ENCODE assay signal across 8 cellular contexts in the genomic region with DNA sequence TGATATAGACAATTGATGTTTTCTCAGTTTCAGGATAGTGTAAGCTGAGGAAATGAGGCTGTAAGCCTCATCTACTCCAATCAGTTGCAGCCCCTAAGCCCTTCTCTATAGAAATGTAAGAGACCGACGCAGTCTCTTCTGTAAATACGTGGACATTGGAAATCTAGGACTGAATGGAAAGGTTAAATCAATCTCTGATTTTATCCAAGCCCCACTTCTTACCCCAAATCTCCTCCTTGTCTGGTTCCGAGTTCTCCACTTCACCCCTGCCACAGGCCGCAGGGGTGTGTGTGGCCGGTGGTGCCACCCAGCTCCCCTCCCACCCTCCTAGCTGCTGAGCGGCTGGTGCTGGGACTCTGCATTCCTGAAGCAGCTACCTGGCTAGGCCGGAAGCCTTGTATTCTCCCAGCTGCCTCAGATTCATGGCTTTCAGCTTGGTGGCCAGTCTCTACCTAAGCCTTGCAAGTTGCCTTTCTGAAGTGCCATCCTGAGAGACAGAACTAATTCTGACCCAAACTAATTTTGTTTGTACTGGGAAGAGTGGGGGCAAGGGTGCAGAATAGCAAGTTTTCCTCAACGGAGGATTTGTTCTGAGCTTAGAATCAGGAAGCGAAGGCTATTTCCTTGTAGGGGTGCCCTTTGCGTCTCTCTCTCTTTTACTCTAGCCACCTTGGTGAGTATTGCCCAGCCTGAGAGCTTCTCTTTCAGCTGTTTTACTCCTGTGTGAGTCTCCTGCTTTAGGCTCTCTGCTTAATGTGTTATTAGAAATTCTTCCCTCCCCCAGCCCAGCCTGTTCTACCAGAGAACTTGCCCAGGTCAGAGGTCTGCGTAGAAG. TPM values are rescaled to one million over a fixed set of nuclear protein-coding genes. Genes with fewer than 3 reads are reported as not detected.
DNase-seq lines count a peak whose midpoint lies in the region; ATAC-seq, FAIRE-seq and TF ChIP-seq lines count a peak whose summit lies in the region.

No MANE protein-coding gene starts in this region.

- H3K9me3 ChIP-seq in HUES48 (ENCODE audit: control insufficient read depth, insufficient read depth, low read length), result no peaks in the 10 kb centered on the region
- H3K9me3 ChIP-seq in mammary epithelial cell (replicated peaks; ENCODE audit: insufficient read depth, low read length), result no peaks in the 10 kb centered on the region
- H3K9me3 ChIP-seq in HepG2 (ENCODE audit: low read length), result no peaks in the 10 kb centered on the region
- no peaks in the 10 kb centered on the region for H3K9me3 ChIP-seq in suprapubic skin

- POLR2A ChIA-PET in HepG2 (lab: Yijun Ruan, JAX), result interaction anchor here (0.6 kb wide), 1 partner anchor 50 kb away, joined by 3 read pairs; no protein-coding TSS in a partner anchor

- dilution Hi-C loops in mammary epithelial cell (cut with HindIII; ENCODE audit: low sequenced_read_pairs), result no loop called here

- no peaks in the 10 kb centered on the region for H3K27me3 ChIP-seq in HUES48 (ENCODE audit: control insufficient read depth, insufficient read depth, low read length)
- no peaks in the 10 kb centered on the region for H3K27me3 ChIP-seq in mammary epithelial cell (ENCODE audit: insufficient read depth, low read length)
- H3K27me3 ChIP-seq in HepG2 (ENCODE audit: control insufficient read depth in 1 of 2, insufficient read depth in 2 of 2, low read length in 2 of 2), result no peaks in the 10 kb centered on the region
- H3K27me3 ChIP-seq in suprapubic skin, result no peaks in the 10 kb centered on the region

- H4K20me1 ChIP-seq in mammary epithelial cell (ENCODE audit: insufficient read depth, low read length), result no peaks in the 10 kb centered on the region
- H4K20me1 ChIP-seq in HepG2 (ENCODE audit: insufficient read depth, low read length), result no peaks in the 10 kb centered on the region

- no peak for TF ChIP-seq RAD21 in HepG2 (CRISPR knock-in tag; IDR thresholded peaks at IDR 0.05)

- H3K36me3 ChIP-seq in HUES48 (ENCODE audit: control insufficient read depth, insufficient read depth, low read length) (peaks cover 27% of the 10 kb centered on the region), mammary epithelial cell (ENCODE audit: insufficient read depth, low read length) (peaks cover 8% of the 10 kb centered on the region), HepG2 (replicated peaks in 1 of 2; ENCODE audit: control insufficient read depth in 1 of 2, insufficient read depth in 2 of 2, low read length in 2 of 2) (no peaks in the 10 kb centered on the region), suprapubic skin (peaks cover 32% of the 10 kb centered on the region)

- CTCF ChIA-PET in mammary epithelial cell (lab: Charles Lee; ENCODE audit: low non-redundant PET), result interaction anchor here (0.6 kb wide), 1 partner anchor 46 kb away, joined by 5 read pairs; no protein-coding TSS in a partner anchor
- CTCF ChIA-PET in HepG2 (lab: Yijun Ruan, JAX; ENCODE audit: low intra/inter-chr PET ratio, low total read pairs), result no interaction called here

- H3K4me2 ChIP-seq in mammary epithelial cell (ENCODE audit: insufficient read depth, low read depth, low read length), result peak overlapping the region; percentile 96
- H3K4me2 ChIP-seq in HepG2 (ENCODE audit: low read depth, low read length), result peak overlapping the region; percentile 81

- in situ Hi-C loops in mammary epithelial cell (cut with MboI; ENCODE audit: low sequenced_read_pairs in 2 of 2), result no loop called here
- in situ Hi-C loops in HepG2 (cut with HindIII; ENCODE audit: extremely low pct_ligation_motif_present, low pct_unique_long_range_greater_than_20kb), result no loop called here

- H3K4me1 ChIP-seq in HUES48 (ENCODE audit: control insufficient read depth, insufficient read depth, low read length) (peaks cover 16% of the 10 kb centered on the region), mammary epithelial cell (ENCODE audit: insufficient read depth, low read length) (peaks cover 12% of the 10 kb centered on the region), HepG2 (ENCODE audit: insufficient read depth, low read length) (peaks cover 16% of the 10 kb centered on the region), suprapubic skin (peaks cover 23% of the 10 kb centered on the region)

- TF ChIP-seq CTCF in mammary epithelial cell (conservative IDR thresholded peaks at IDR 0.05 in 1 of 2, IDR thresholded peaks at IDR 0.05 in 1 of 2; ENCODE audit: extremely low read depth in 1 of 2, insufficient read depth in 1 of 2, low read depth in 1 of 2, low read length in 2 of 2) (no peak), HepG2 (CRISPR knock-in tag; IDR thresholded peaks at IDR 0.05) (no peak), suprapubic skin (IDR thresholded peaks at IDR 0.05) (no peak)

- BruUV-seq in mammary epithelial cell (replicated peaks; lab: Mats Ljungman, UMichigan), result TSS peak; percentile 75
- TSS peak; percentile 44 for BruUV-seq in HepG2 (replicated peaks; lab: Mats Ljungman, UMichigan)

- H3K9ac ChIP-seq in HUES48 (ENCODE audit: low read depth, low read length) (0 out of 2 replicates have a peak overlapping the region, but pooled peaks have one; percentile 26), mammary epithelial cell (ENCODE audit: insufficient read depth, low read length) (peak overlapping the region; percentile 50), HepG2 (ENCODE audit: insufficient read depth, low read depth, low read length) (peak overlapping the region; percentile 37; the same call in 1 of the 2 replicates)

- peak overlapping the region; percentile 84 for H3K4me3 ChIP-seq in HUES48 (ENCODE audit: low read depth, low read length)
- peak overlapping the region; percentile 61 to 86 (median 71) for H3K4me3 ChIP-seq in mammary epithelial cell (replicated peaks in 1 of 3; ENCODE audit: insufficient read depth in 1 of 3, low read depth in 2 of 3, low read length in 3 of 3)
- H3K4me3 ChIP-seq in HepG2 (replicated peaks in 1 of 3; ENCODE audit: insufficient read depth in 1 of 3, low read depth in 2 of 3, low read length in 3 of 3), result peak overlapping the region; percentile 31 to 47 (median 41); a peak in 4 of 6 replicates
- peak overlapping the region; percentile 66 for H3K4me3 ChIP-seq in suprapubic skin

- intact Hi-C loops in mammary epithelial cell (cut with micrococcal nuclease), result loop anchor here (1.0 to 5.0 kb wide), 2 partner anchors 36 to 76 kb away; no protein-coding TSS in a partner anchor
- intact Hi-C loops in HepG2 (cut with micrococcal nuclease; ENCODE audit: unreplicated experiment), result no loop called here

- WGBS in mammary epithelial cell (ENCODE audit: low coverage, missing lambda C conversion rate), result 20% methylated on average over 10 of the region's 12 CpGs
- WGBS in HepG2 (ENCODE audit: low lambda C conversion rate), result 53% methylated on average over 12 of the region's 12 CpGs
- 10% methylated on average over 12 of the region's 12 CpGs for WGBS in suprapubic skin

- H2AFZ ChIP-seq in mammary epithelial cell (ENCODE audit: low read depth, low read length), result peak overlapping the region; percentile 81
- peak overlapping the region; percentile 58 for H2AFZ ChIP-seq in HepG2 (ENCODE audit: low read length)

- ATAC-seq in GM19324 (IDR thresholded peaks at IDR 0.05; ENCODE audit: low FRiP score, unreplicated experiment), result peak; percentile 39
- peak; percentile 36; the same call in 2 of the 3 replicates for ATAC-seq in HepG2

- TF ChIP-seq POLR2A in HepG2 (IDR thresholded peaks at IDR 0.05; ENCODE audit: insufficient read depth in 1 of 2, low read depth in 2 of 2, low read length in 2 of 2) (no peak), suprapubic skin (IDR thresholded peaks at IDR 0.05) (no peak)

- FAIRE-seq in HepG2 (lab: Jason Lieb, UNC) (no peak), frontal cortex (lab: Jason Lieb, UNC) (no peak)

- peaks cover 8% of the 10 kb centered on the region for H3K79me2 ChIP-seq in mammary epithelial cell (ENCODE audit: insufficient read depth, low read length)
- no peaks in the 10 kb centered on the region for H3K79me2 ChIP-seq in HepG2 (ENCODE audit: insufficient read depth, low read length)

- no peak for TF ChIP-seq EP300 in HepG2 (IDR thresholded peaks at IDR 0.05; ENCODE audit: low read depth in 2 of 2, low read length in 2 of 2)
- TF ChIP-seq EP300 in HepG2 (CRISPR knock-in tag; IDR thresholded peaks at IDR 0.05; ENCODE audit: borderline replicate concordance), result no peak
- TF ChIP-seq EP300 in suprapubic skin (IDR thresholded peaks at IDR 0.05), result no peak

- DNase-seq in mammary epithelial cell (peak; percentile 12), HepG2 (ENCODE audit: low spot score) (no peak), suprapubic skin (ENCODE audit: low spot score in 2 of 2) (no peak), frontal cortex (ENCODE audit: low spot score in 2 of 2) (no peak), GOT3 (lab: John Stamatoyannopoulos, UW) (no peak)
- no peak for DNase-seq in stimulated activated naive CD4-positive, alpha-beta T cell treated with Interleukin-2 at 50 U/mL for 16 hours (lab: John Stamatoyannopoulos, UW)

- H3K27ac ChIP-seq in HUES48 (ENCODE audit: low read depth, low read length) (peak overlapping the region; percentile 65), mammary epithelial cell (ENCODE audit: insufficient read depth, low read depth, low read length) (peak overlapping the region; percentile 27), HepG2 (ENCODE audit: extremely low read length, insufficient read depth, low read length) (no peak overlapping the region), suprapubic skin (peak overlapping the region; percentile 66)

RNA-seq across cellular contexts. Expression of a gene that starts 0.7 kb away (rescaled TPM):
- total RNA-seq in mammary epithelial cell (10 to 100 TPM; 24.7 to 35.2 TPM), HepG2 (2016; rRNA removed; fragmentation: Illumina TruSeq; extraction: Trizol) (1.3 and 1.4 TPM in 2 replicates), suprapubic skin (10 to 100 TPM; 22.9 to 27.6 (median 26.4) TPM), frontal cortex (11.0 TPM)
- polyA plus RNA-seq in mammary epithelial cell (22.1 TPM), HepG2 (2011; rRNA removed) (1.6 and 1.8 TPM in 2 replicates)
- polyA minus RNA-seq in mammary epithelial cell, result 20.2 TPM
- total RNA-seq in HepG2 (2016; cell fraction: cytosol; rRNA removed; fragmentation: Illumina TruSeq; extraction: Trizol; ENCODE audit: low read depth), result 0.20 and 0.26 TPM in 2 replicates
- total RNA-seq in HepG2 (2016; cell fraction: insoluble cytoplasmic fraction; rRNA removed; fragmentation: Illumina TruSeq; extraction: Trizol), result 1.3 and 1.7 TPM in 2 replicates
- total RNA-seq in HepG2 (2016; cell fraction: membrane; rRNA removed; fragmentation: Illumina TruSeq; extraction: Trizol), result 0.43 and 0.65 TPM in 2 replicates
- total RNA-seq in HepG2 (2016; cell fraction: nucleus; rRNA removed; fragmentation: Illumina TruSeq; extraction: Trizol), result 1.0 and 1.4 TPM in 2 replicates
- polyA plus RNA-seq in HepG2 (2011; cell fraction: cytosol; rRNA removed), result 1.1 and 1.4 TPM in 2 replicates
- polyA plus RNA-seq in HepG2 (2011; cell fraction: nucleus; rRNA removed), result 2.2 and 2.4 TPM in 2 replicates
- polyA plus RNA-seq in HepG2 (2012), result 1.2 and 1.4 TPM in 2 replicates
- 0.09 and 0.14 TPM in 2 replicates for polyA plus RNA-seq in HepG2 (2016; cell fraction: cytosol; fragmentation: Illumina TruSeq; extraction: Trizol; ENCODE audit: low read depth)
- 1.2 and 2.1 TPM in 2 replicates for polyA plus RNA-seq in HepG2 (2016; cell fraction: insoluble cytoplasmic fraction; fragmentation: Illumina TruSeq; extraction: Trizol; ENCODE audit: low read depth)
- polyA plus RNA-seq in HepG2 (2016; cell fraction: membrane; fragmentation: Illumina TruSeq; extraction: Trizol; ENCODE audit: low read depth), result 0.31 and 0.73 TPM in 2 replicates
- polyA plus RNA-seq in HepG2 (2016; cell fraction: nucleus; fragmentation: Illumina TruSeq; extraction: Trizol; ENCODE audit: insufficient read depth, low read depth), result 1.5 and 2.0 TPM in 2 replicates
- 1.0 and 141 TPM in 2 replicates for polyA minus RNA-seq in HepG2 (2011; rRNA and poly(A)+ RNA removed; ENCODE audit: low replicate concordance)
- polyA minus RNA-seq in HepG2 (2011; cell fraction: cytosol; rRNA and poly(A)+ RNA removed), result 0.99 and 1.9 TPM in 2 replicates
- 2.3 and 2.7 TPM in 2 replicates for polyA minus RNA-seq in HepG2 (2011; cell fraction: nucleus; rRNA and poly(A)+ RNA removed)
